ENCODE assay signal across 26 cellular contexts in the genomic region with DNA sequence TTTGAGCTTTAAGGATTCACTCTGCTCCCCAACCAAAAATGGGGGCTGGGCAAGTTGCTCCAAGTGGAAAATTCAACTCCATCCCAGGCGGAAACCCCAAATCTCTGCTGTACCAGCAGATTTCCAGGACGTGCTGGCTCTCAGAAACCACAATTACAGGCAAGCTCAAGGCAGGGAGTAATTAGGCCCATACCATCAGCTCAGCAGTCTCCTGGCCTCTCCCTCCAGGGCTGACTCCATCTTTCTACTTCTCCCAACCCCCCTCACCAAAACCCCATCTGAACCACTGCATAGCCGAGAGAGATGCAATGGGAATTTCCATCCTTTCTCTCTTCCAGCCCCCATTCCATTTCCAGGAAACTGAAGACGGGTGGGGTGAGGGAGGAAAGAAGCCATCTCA.
"Had no signal": no experiment of that assay in that cellular context is flagged by ENCODE, and none has a peak within 500 bp of the region (broad histone marks: within the 10 kb centered on the region; RNA-seq: fewer than 3 reads in every experiment).

No MANE protein-coding gene starts in this region.

- H3K4me1 ChIP-seq: colonic mucosa, uterus had no signal

- H3K4me1 Mint-ChIP-seq: activated naive CD4-positive, alpha-beta T cell treated with anti-CD3 and anti-CD28 coated beads, Interleukin-2, amount 10 ng/mL, durations not matched to agents 7 days and 5 days; activated naive CD8-positive, alpha-beta T cell treated with anti-CD3 and anti-CD28 coated beads, Interleukin-2, amount 50 U/mL, for 24 hours; central memory CD8-positive, alpha-beta T cell had no signal

- ATAC-seq: activated CD4-positive, CD25-positive, alpha-beta regulatory T cell treated with anti-CD3 and anti-CD28 coated beads, Interleukin-2, amount 50 U/mL, for 24 hours; activated naive CD8-positive, alpha-beta T cell treated with anti-CD3 and anti-CD28 coated beads, Interleukin-2, amount 50 U/mL, for 24 hours; gastrocnemius medialis; heart left ventricle; natural killer cell treated with Interleukin-12 subunit alpha and Interleukin-12 subunit beta and Interleukin-15 and Interleukin-18, amount 100 ng/mL, for 72 hours had no signal

- H3K36me3 Mint-ChIP-seq: activated naive CD4-positive, alpha-beta T cell treated with anti-CD3 and anti-CD28 coated beads, Interleukin-2, amount 10 ng/mL, durations not matched to agents 7 days and 5 days; memory B cell; natural killer cell treated with Interleukin-12 subunit alpha and Interleukin-12 subunit beta and Interleukin-15 and Interleukin-18, amount 100 ng/mL, for 72 hours had no signal

- H3K27ac ChIP-seq: brain microvascular endothelial cell, colonic mucosa, gastrocnemius medialis, heart left ventricle, tibial artery, uterus had no signal

- H3K4me3 Mint-ChIP-seq: activated naive CD4-positive, alpha-beta T cell treated with anti-CD3 and anti-CD28 coated beads, Interleukin-2, amount 10 ng/mL, durations not matched to agents 7 days and 5 days; activated naive CD8-positive, alpha-beta T cell treated with anti-CD3 and anti-CD28 coated beads, Interleukin-2, amount 50 U/mL, for 24 hours; central memory CD8-positive, alpha-beta T cell; memory B cell; natural killer cell treated with Interleukin-12 subunit alpha and Interleukin-12 subunit beta and Interleukin-15 and Interleukin-18, amount 100 ng/mL, for 72 hours had no signal

- H3K36me3 ChIP-seq: brain microvascular endothelial cell, colonic mucosa, gastrocnemius medialis, heart left ventricle, tibial artery, uterus had no signal

- H3K9me3 ChIP-seq: colonic mucosa, gastrocnemius medialis, heart left ventricle, tibial artery, uterus had no signal

- H3K4me3 ChIP-seq: colonic mucosa, gastrocnemius medialis, heart left ventricle, tibial artery, uterus had no signal

- H3K9me3 Mint-ChIP-seq: activated naive CD4-positive, alpha-beta T cell treated with anti-CD3 and anti-CD28 coated beads, Interleukin-2, amount 10 ng/mL, durations not matched to agents 7 days and 5 days; activated naive CD8-positive, alpha-beta T cell treated with anti-CD3 and anti-CD28 coated beads, Interleukin-2, amount 50 U/mL, for 24 hours; central memory CD8-positive, alpha-beta T cell; memory B cell; natural killer cell treated with Interleukin-12 subunit alpha and Interleukin-12 subunit beta and Interleukin-15 and Interleukin-18, amount 100 ng/mL, for 72 hours had no signal

- H3K27me3 ChIP-seq: brain microvascular endothelial cell, colonic mucosa, gastrocnemius medialis, heart left ventricle, tibial artery, uterus had no signal

- DNase-seq: activated CD4-positive, alpha-beta T cell treated with anti-CD3 and anti-CD28 coated beads, Interleukin-2, amount 50 U/mL, for 1 hour; activated CD8-positive, alpha-beta memory T cell treated with anti-CD3 and anti-CD28 coated beads for 24 hours; activated CD8-positive, alpha-beta memory T cell treated with anti-CD3 and anti-CD28 coated beads, Interleukin-2, amount 50 U/mL, for 48 hours; activated effector memory CD4-positive, alpha-beta T cell treated with Interleukin-2 at 50 U/mL for 16 hours; activated naive CD4-positive, alpha-beta T cell treated with anti-CD3 and anti-CD28 coated beads, Interleukin-2, amount 10 ng/mL, durations not matched to agents 7 days and 5 days; activated naive CD8-positive, alpha-beta T cell treated with anti-CD3 and anti-CD28 coated beads, Interleukin-2, amount 50 U/mL, for 24 hours; activated T-cell treated with anti-CD3 and anti-CD28 coated beads, Interleukin-2, amount 50 U/mL, for 48 hours; anterior cingulate cortex; brain microvascular endothelial cell; colonic mucosa; erythroblast; gastrocnemius medialis; heart left ventricle; nucleus accumbens; stimulated activated CD4-positive, alpha-beta T cell treated with anti-CD3 and anti-CD28 coated beads, Interleukin-12 subunit alpha, Interleukin-12 subunit beta, amount 100 ng/mL, for 4 hours; stimulated activated CD4-positive, alpha-beta T cell treated with anti-CD3 and anti-CD28 coated beads, Interleukin-1b, Interleukin-23, amount 100 ng/mL, for 48 hours; stimulated activated CD8-positive, alpha-beta memory T cell treated with anti-CD3 and anti-CD28 coated beads, Interleukin-4, amount 100 ng/mL, for 48 hours; stimulated activated naive CD4-positive, alpha-beta T cell; T-helper 1 cell; T-helper 9 cell; tibial artery; uterus had no signal

- H3K27ac Mint-ChIP-seq: activated naive CD4-positive, alpha-beta T cell treated with anti-CD3 and anti-CD28 coated beads, Interleukin-2, amount 10 ng/mL, durations not matched to agents 7 days and 5 days; activated naive CD8-positive, alpha-beta T cell treated with anti-CD3 and anti-CD28 coated beads, Interleukin-2, amount 50 U/mL, for 24 hours; memory B cell; natural killer cell treated with Interleukin-12 subunit alpha and Interleukin-12 subunit beta and Interleukin-15 and Interleukin-18, amount 100 ng/mL, for 72 hours had no signal
